In the genomic region with DNA sequence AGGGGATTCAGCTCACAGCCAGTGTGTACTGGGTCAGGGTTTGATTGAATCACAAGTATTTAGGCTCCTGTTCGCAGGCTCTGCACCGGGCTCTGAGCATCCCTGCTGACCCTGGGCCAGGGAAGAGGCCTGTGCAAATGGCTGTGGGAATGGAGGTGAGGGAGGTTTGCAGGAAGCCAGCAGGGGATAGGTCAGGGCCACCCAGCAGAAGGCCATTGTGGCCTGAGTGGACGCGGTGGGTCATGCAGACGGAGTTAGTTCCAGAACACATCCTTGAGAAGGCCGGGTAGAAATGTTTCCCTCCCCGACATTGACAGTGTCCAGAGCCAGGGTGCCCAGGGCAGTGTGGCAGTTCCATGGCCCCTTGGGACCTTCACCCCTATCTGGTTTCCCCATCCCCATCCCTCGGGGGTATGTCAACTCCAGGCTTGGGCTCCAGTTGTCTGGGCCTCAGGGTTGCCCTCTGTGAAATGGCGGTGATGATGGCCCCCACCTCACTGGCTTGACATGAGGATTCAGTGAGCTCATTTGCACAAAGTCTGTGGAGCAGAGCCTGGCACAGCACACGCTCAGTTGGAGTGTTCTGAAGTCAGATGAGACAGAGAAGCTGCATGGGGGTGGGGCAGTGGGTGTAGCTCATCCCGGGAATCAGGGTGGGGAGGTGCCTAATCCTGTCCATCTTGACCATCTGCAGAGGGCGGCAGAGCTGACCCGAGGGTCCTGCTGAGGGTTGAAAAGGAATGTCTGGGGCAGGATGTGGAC, we compare ENCODE assay signal across 30 cellular contexts.
DNase-seq lines count a peak whose midpoint lies in the region; ATAC-seq and TF ChIP-seq lines count a peak whose summit lies in the region.
"Had no signal": no experiment of that assay in that cellular context is flagged by ENCODE, and none has a peak within 500 bp of the region (broad histone marks: within the 10 kb centered on the region; RNA-seq: fewer than 3 reads in every experiment).

No MANE protein-coding gene starts in this region.

- POLR2A ChIA-PET in activated CD4-positive, alpha-beta memory T cell treated with anti-CD3 and anti-CD28 coated beads, Interleukin-2, amount 10 ng/mL, durations not matched to agents 7 days and 5 days (lab: Charles Lee), result no interaction called here
- POLR2A ChIA-PET in activated CD4-positive, alpha-beta memory T cell treated with anti-CD3 and anti-CD28 coated beads for 36 hours (lab: Charles Lee), result no interaction called here

- no peaks in the 10 kb centered on the region for H3K9me3 Mint-ChIP-seq in activated CD4-positive, alpha-beta memory T cell treated with anti-CD3 and anti-CD28 coated beads, Interleukin-2, amount 10 ng/mL, durations not matched to agents 7 days and 5 days
- no peaks in the 10 kb centered on the region for H3K9me3 Mint-ChIP-seq in activated CD4-positive, alpha-beta memory T cell treated with anti-CD3 and anti-CD28 coated beads for 36 hours
- H3K9me3 Mint-ChIP-seq: activated T-cell treated with anti-CD3 and anti-CD28 coated beads, Interleukin-2, amount 50 U/mL, for 24 hours; dendritic cell treated with granulocyte-macrophage colony-stimulating factor and Interleukin-4, amounts not matched to agents 40 ng/mL and 50 ng/mL, for 4 days; T-helper 2 cell treated with Interferon-gamma antibody and Interleukin-4, amounts not matched to agents 5 μg/mL and 100 μg/mL, for 36 hours had no signal

- TF ChIP-seq CTCF in VCaP (conservative IDR thresholded peaks at IDR 0.05), result no peak

- CTCF ChIA-PET in activated CD4-positive, alpha-beta memory T cell treated with anti-CD3 and anti-CD28 coated beads, Interleukin-2, amount 10 ng/mL, durations not matched to agents 7 days and 5 days (lab: Charles Lee), result no interaction called here
- CTCF ChIA-PET in activated CD4-positive, alpha-beta memory T cell treated with anti-CD3 and anti-CD28 coated beads for 36 hours (lab: Charles Lee), result no interaction called here

- H3K27ac Mint-ChIP-seq in activated CD4-positive, alpha-beta memory T cell treated with anti-CD3 and anti-CD28 coated beads, Interleukin-2, amount 10 ng/mL, durations not matched to agents 7 days and 5 days, result no peak overlapping the region
- H3K27ac Mint-ChIP-seq in activated CD4-positive, alpha-beta memory T cell treated with anti-CD3 and anti-CD28 coated beads for 36 hours, result no peak overlapping the region
- H3K27ac Mint-ChIP-seq: activated T-cell treated with anti-CD3 and anti-CD28 coated beads, Interleukin-2, amount 50 U/mL, for 24 hours; CD4-positive, alpha-beta memory T cell; dendritic cell treated with granulocyte-macrophage colony-stimulating factor and Interleukin-4, amounts not matched to agents 40 ng/mL and 50 ng/mL, for 4 days; naive B cell; T-helper 2 cell treated with Interferon-gamma antibody and Interleukin-4, amounts not matched to agents 5 μg/mL and 100 μg/mL, for 36 hours had no signal

- no peaks in the 10 kb centered on the region for H3K27me3 Mint-ChIP-seq in activated CD4-positive, alpha-beta memory T cell treated with anti-CD3 and anti-CD28 coated beads, Interleukin-2, amount 10 ng/mL, durations not matched to agents 7 days and 5 days
- H3K27me3 Mint-ChIP-seq in activated CD4-positive, alpha-beta memory T cell treated with anti-CD3 and anti-CD28 coated beads for 36 hours, result peaks cover 2% of the 10 kb centered on the region

- intact Hi-C loops in activated CD4-positive, alpha-beta memory T cell treated with anti-CD3 and anti-CD28 coated beads for 36 hours (cut with micrococcal nuclease), result no loop called here

- H3K27ac ChIP-seq in VCaP, result peak overlapping the region; percentile 100; the same call in 1 of the 2 replicates

- H3K4me1 Mint-ChIP-seq in activated CD4-positive, alpha-beta memory T cell treated with anti-CD3 and anti-CD28 coated beads, Interleukin-2, amount 10 ng/mL, durations not matched to agents 7 days and 5 days, result no peaks in the 10 kb centered on the region
- no peaks in the 10 kb centered on the region for H3K4me1 Mint-ChIP-seq in activated CD4-positive, alpha-beta memory T cell treated with anti-CD3 and anti-CD28 coated beads for 36 hours (ENCODE audit: low read depth)
- H3K4me1 Mint-ChIP-seq: CD4-positive, alpha-beta memory T cell; naive B cell had no signal

- ATAC-seq in left lobe of liver (no peak), GM18502 (IDR thresholded peaks at IDR 0.05; ENCODE audit: poor library complexity, unreplicated experiment) (no peak)
- ATAC-seq: K562, left cardiac atrium had no signal

- H3K36me3 Mint-ChIP-seq in activated CD4-positive, alpha-beta memory T cell treated with anti-CD3 and anti-CD28 coated beads, Interleukin-2, amount 10 ng/mL, durations not matched to agents 7 days and 5 days (ENCODE audit: low read depth), result no peaks in the 10 kb centered on the region
- H3K36me3 Mint-ChIP-seq in activated CD4-positive, alpha-beta memory T cell treated with anti-CD3 and anti-CD28 coated beads for 36 hours, result no peaks in the 10 kb centered on the region
- H3K36me3 Mint-ChIP-seq: CD4-positive, alpha-beta memory T cell; naive B cell had no signal

- peak; percentile 11 for DNase-seq in activated CD4-positive, alpha-beta memory T cell treated with anti-CD3 and anti-CD28 coated beads, Interleukin-2, amount 10 ng/mL, durations not matched to agents 7 days and 5 days
- DNase-seq in activated CD4-positive, alpha-beta memory T cell treated with anti-CD3 and anti-CD28 coated beads for 36 hours, result no peak
- DNase-seq in left lobe of liver (ENCODE audit: low spot score), result peak; percentile 32
- peak; percentile 0 for DNase-seq in stimulated activated CD8-positive, alpha-beta memory T cell treated with anti-CD3 and anti-CD28 coated beads, Interleukin-4, amount 100 ng/mL, for 48 hours
- DNase-seq in dermis blood vessel endothelial cell, result no peak
- DNase-seq in NCI-H1694 treated with DMSO at 0.1 percent for 48 hours (lab: John Stamatoyannopoulos, UW), result no peak
- DNase-seq: 8988T; activated CD4-positive, alpha-beta T cell treated with anti-CD3 and anti-CD28 coated beads, Interleukin-2, amount 50 U/mL, for 1 hour; activated naive CD4-positive, alpha-beta T cell; activated T-cell treated with anti-CD3 and anti-CD28 coated beads, Interleukin-2, amount 50 U/mL, for 24 hours; AML-193; CD4-positive, alpha-beta memory T cell; DMS 273 treated with DMSO at 0.1 percent for 48 hours; HCEC 1CT; left cardiac atrium; mesendoderm; MM.1S; naive B cell; NCI-H1417; NCI-H2107; NCI-H446; occipital lobe; right cardiac atrium; stimulated activated CD4-positive, alpha-beta T cell treated with anti-CD3 and anti-CD28 coated beads, Interleukin-12 subunit alpha, Interleukin-12 subunit beta, amount 100 ng/mL, for 4 hours; trophoblast cell had no signal

- H3K4me3 Mint-ChIP-seq in activated CD4-positive, alpha-beta memory T cell treated with anti-CD3 and anti-CD28 coated beads, Interleukin-2, amount 10 ng/mL, durations not matched to agents 7 days and 5 days, result no peak overlapping the region
- H3K4me3 Mint-ChIP-seq in activated CD4-positive, alpha-beta memory T cell treated with anti-CD3 and anti-CD28 coated beads for 36 hours, result no peak overlapping the region
- H3K4me3 Mint-ChIP-seq: activated T-cell treated with anti-CD3 and anti-CD28 coated beads, Interleukin-2, amount 50 U/mL, for 24 hours; CD4-positive, alpha-beta memory T cell; dendritic cell treated with granulocyte-macrophage colony-stimulating factor and Interleukin-4, amounts not matched to agents 40 ng/mL and 50 ng/mL, for 4 days; T-helper 2 cell treated with Interferon-gamma antibody and Interleukin-4, amounts not matched to agents 5 μg/mL and 100 μg/mL, for 36 hours had no signal

Comparison
In these comparisons a context has a peak if more than half of its experiments do, and no peak if none do; other contexts are left out.
1. DNase-seq: peak in activated CD4-positive, alpha-beta memory T cell treated with anti-CD3 and anti-CD28 coated beads, Interleukin-2, amount 10 ng/mL, durations not matched to agents 7 days and 5 days (single experiment), left lobe of liver (single experiment) and stimulated activated CD8-positive, alpha-beta memory T cell treated with anti-CD3 and anti-CD28 coated beads, Interleukin-4, amount 100 ng/mL, for 48 hours (single experiment); none in activated CD4-positive, alpha-beta memory T cell treated with anti-CD3 and anti-CD28 coated beads for 36 hours (single experiment), dermis blood vessel endothelial cell (single experiment) and NCI-H1694 treated with DMSO at 0.1 percent for 48 hours (single experiment).